In genomic region chr2:13585732-13586131, GRCh38 we compare ENCODE assay signal across 3 cellular contexts.
"Had no signal": no experiment of that assay in that cellular context is flagged by ENCODE, and none has a peak within 500 bp of the region (broad histone marks: within the 10 kb centered on the region; RNA-seq: fewer than 3 reads in every experiment).

No MANE protein-coding gene starts in this region.

- H3K4me3 ChIP-seq: GM12878 had no signal

- ATAC-seq: GM12878 had no signal

- DNase-seq: GDM1, GF-D8 had no signal
